In the genomic region with DNA sequence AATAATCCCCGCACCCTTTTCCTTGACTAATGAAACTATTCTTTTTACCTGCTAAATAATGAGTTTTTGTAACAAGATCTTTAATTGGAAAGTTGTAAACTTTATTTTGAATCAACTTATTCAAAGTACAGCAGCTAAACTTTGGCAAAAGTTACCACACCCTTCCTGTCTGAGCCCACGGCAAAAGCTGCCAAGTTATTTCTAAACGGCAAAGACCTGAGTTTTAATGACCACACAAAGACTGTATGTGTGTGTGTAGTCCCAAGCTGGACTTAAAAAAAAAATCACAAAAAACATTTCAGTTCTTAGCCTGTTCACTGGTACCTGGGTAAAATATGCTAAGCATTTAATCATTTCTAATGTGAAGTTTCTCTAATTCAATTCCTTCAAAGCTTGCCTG, we compare ENCODE assay signal across 14 cellular contexts.
DNase-seq lines count a peak whose midpoint lies in the region; ATAC-seq and TF ChIP-seq lines count a peak whose summit lies in the region.
"Had no signal": no experiment of that assay in that cellular context is flagged by ENCODE, and none has a peak within 500 bp of the region (broad histone marks: within the 10 kb centered on the region; RNA-seq: fewer than 3 reads in every experiment).

No MANE protein-coding gene starts in this region.

- ATAC-seq in gastroesophageal sphincter (no peak), HG03354 (IDR thresholded peaks at IDR 0.05; ENCODE audit: poor library complexity, severe bottlenecking, unreplicated experiment) (no peak), WTC11 (no peak)

- 19 to 22% methylated on average over 3 of the region's 3 CpGs for WGBS in gastroesophageal sphincter (ENCODE audit: low coverage in 1 of 2), 2 donors

- H3K36me3 ChIP-seq in gastroesophageal sphincter (peaks cover 0 to 12% of the 10 kb centered on the region in 2 donors), muscle layer of colon (ENCODE audit: insufficient read depth, low read length) (peaks cover 23% of the 10 kb centered on the region), tibial artery (peaks cover 13 to 24% (median 22%) of the 10 kb centered on the region in 3 donors)

- H3K9ac ChIP-seq in muscle layer of colon (ENCODE audit: low read length) = peak overlapping the region; percentile 7

- no peaks in the 10 kb centered on the region for H3K27me3 Mint-ChIP-seq in activated T-helper 1 cell treated with anti-CD3 and anti-CD28 coated beads, Interleukin-12 subunit alpha, Interleukin-12 subunit beta, Interleukin-2, Interleukin-4 antibody, amounts not matched to agents 30 ng/mL and 10 ng/mL and 1 ng/mL, durations not matched to agents 14 hours and 24 hours and 36 hours (ENCODE audit: insufficient read depth)
- no peaks in the 10 kb centered on the region for H3K27me3 Mint-ChIP-seq in WTC11 (ENCODE audit: low read depth)
- H3K27me3 Mint-ChIP-seq: activated CD4-positive, alpha-beta T cell treated with anti-CD3 and anti-CD28 coated beads, Interleukin-2, amount 10 ng/mL, durations not matched to agents 24 days and 14 days; activated naive CD8-positive, alpha-beta T cell treated with anti-CD3 and anti-CD28 coated beads for 36 hours had no signal

- TF ChIP-seq POLR2A in gastroesophageal sphincter (IDR thresholded peaks at IDR 0.05) = no peak

- H3K9me3 ChIP-seq in gastroesophageal sphincter = no peaks in the 10 kb centered on the region
- H3K9me3 ChIP-seq in muscle layer of colon (ENCODE audit: low read length) = no peaks in the 10 kb centered on the region
- H3K9me3 ChIP-seq in tibial artery = no peaks in the 10 kb centered on the region

- H3K4me1 ChIP-seq in gastroesophageal sphincter (peaks cover 0 to 43% (median 8%) of the 10 kb centered on the region in 3 donors), muscle layer of colon (ENCODE audit: insufficient read depth, low read length) (peaks cover 19% of the 10 kb centered on the region), tibial artery (peaks cover 0 to 59% (median 11%) of the 10 kb centered on the region in 4 donors)

- TF ChIP-seq CTCF in gastroesophageal sphincter (IDR thresholded peaks at IDR 0.05) (no peak), tibial artery (IDR thresholded peaks at IDR 0.05) (no peak), WTC11 (IDR thresholded peaks at IDR 0.05) (no peak)

- POLR2A ChIA-PET in WTC11 (lab: Charles Lee) = no interaction called here

- H3K27me3 ChIP-seq in gastroesophageal sphincter (no peaks in the 10 kb centered on the region), muscle layer of colon (ENCODE audit: control insufficient read depth in 1 of 2, insufficient read depth in 2 of 2, low read length in 2 of 2) (no peaks in the 10 kb centered on the region), tibial artery (no peaks in the 10 kb centered on the region)

- H3K9me3 Mint-ChIP-seq in activated T-helper 1 cell treated with anti-CD3 and anti-CD28 coated beads, Interleukin-12 subunit alpha, Interleukin-12 subunit beta, Interleukin-2, Interleukin-4 antibody, amounts not matched to agents 30 ng/mL and 10 ng/mL and 1 ng/mL, durations not matched to agents 14 hours and 24 hours and 36 hours = no peaks in the 10 kb centered on the region
- H3K9me3 Mint-ChIP-seq in WTC11 = no peaks in the 10 kb centered on the region
- H3K9me3 Mint-ChIP-seq: activated CD4-positive, alpha-beta T cell treated with anti-CD3 and anti-CD28 coated beads, Interleukin-2, amount 10 ng/mL, durations not matched to agents 24 days and 14 days; activated naive CD8-positive, alpha-beta T cell treated with anti-CD3 and anti-CD28 coated beads for 36 hours had no signal

- peak overlapping the region; percentile 85 to 97 (median 88) for H3K27ac ChIP-seq in gastroesophageal sphincter
- H3K27ac ChIP-seq in muscle layer of colon (ENCODE audit: low read depth, low read length) = peak overlapping the region; percentile 77
- peak overlapping the region; percentile 74 to 81 for H3K27ac ChIP-seq in tibial artery

- intact Hi-C loops in tibial artery (cut with DNase I; ENCODE audit: low total_unique reads) = no loop called here
- intact Hi-C loops in activated T-helper 1 cell treated with anti-CD3 and anti-CD28 coated beads, Interleukin-12 subunit alpha, Interleukin-12 subunit beta, Interleukin-2, Interleukin-4 antibody, amounts not matched to agents 30 ng/mL and 10 ng/mL and 1 ng/mL, durations not matched to agents 14 hours and 24 hours and 36 hours (cut with micrococcal nuclease) = no loop called here

- H3K4me3 ChIP-seq in gastroesophageal sphincter = peak overlapping the region; percentile 46 to 93
- peak overlapping the region; percentile 4 to 52 for H3K4me3 ChIP-seq in muscle layer of colon (ENCODE audit: low read depth in 1 of 2, low read length in 2 of 2)
- peak overlapping the region; percentile 46 to 48 for H3K4me3 ChIP-seq in tibial artery

- peaks cover 2% of the 10 kb centered on the region for H3K36me3 Mint-ChIP-seq in activated T-helper 1 cell treated with anti-CD3 and anti-CD28 coated beads, Interleukin-12 subunit alpha, Interleukin-12 subunit beta, Interleukin-2, Interleukin-4 antibody, amounts not matched to agents 30 ng/mL and 10 ng/mL and 1 ng/mL, durations not matched to agents 14 hours and 24 hours and 36 hours (ENCODE audit: low read depth)
- no peaks in the 10 kb centered on the region for H3K36me3 Mint-ChIP-seq in WTC11
- H3K36me3 Mint-ChIP-seq: activated naive CD8-positive, alpha-beta T cell treated with anti-CD3 and anti-CD28 coated beads for 36 hours had no signal

- no peak overlapping the region for H3K4me3 Mint-ChIP-seq in activated T-helper 1 cell treated with anti-CD3 and anti-CD28 coated beads, Interleukin-12 subunit alpha, Interleukin-12 subunit beta, Interleukin-2, Interleukin-4 antibody, amounts not matched to agents 30 ng/mL and 10 ng/mL and 1 ng/mL, durations not matched to agents 14 hours and 24 hours and 36 hours
- H3K4me3 Mint-ChIP-seq in WTC11 = no peak overlapping the region
- H3K4me3 Mint-ChIP-seq: activated CD4-positive, alpha-beta T cell treated with anti-CD3 and anti-CD28 coated beads, Interleukin-2, amount 10 ng/mL, durations not matched to agents 24 days and 14 days; activated naive CD8-positive, alpha-beta T cell treated with anti-CD3 and anti-CD28 coated beads for 36 hours had no signal

- no peak for TF ChIP-seq EP300 in gastroesophageal sphincter (IDR thresholded peaks at IDR 0.05)

- CTCF ChIA-PET in WTC11 (lab: Charles Lee) = interaction anchor here (0.8 to 1.3 kb wide), 3 partner anchors 8 to 90 kb away, joined by 4 to 7 read pairs (median 6); no protein-coding TSS in a partner anchor

- peak; percentile 26 for DNase-seq in astrocyte of the hippocampus (ENCODE audit: low read depth, low spot score)
- no peak for DNase-seq in tibial artery
- DNase-seq in activated T-helper 1 cell treated with anti-CD3 and anti-CD28 coated beads, Interleukin-12 subunit alpha, Interleukin-12 subunit beta, Interleukin-2, Interleukin-4 antibody, amounts not matched to agents 30 ng/mL and 10 ng/mL and 1 ng/mL, durations not matched to agents 14 hours and 24 hours and 36 hours (ENCODE audit: low spot score) = no peak
- DNase-seq in COLO668 (lab: John Stamatoyannopoulos, UW; ENCODE audit: unreplicated experiment) = no peak
- DNase-seq in WTC11 (ENCODE audit: low spot score) = no peak
- DNase-seq: activated CD4-positive, alpha-beta T cell treated with anti-CD3 and anti-CD28 coated beads, Interleukin-2, amount 10 ng/mL, durations not matched to agents 24 days and 14 days; activated naive CD8-positive, alpha-beta T cell treated with anti-CD3 and anti-CD28 coated beads for 36 hours; DMS 273 treated with DMSO at 0.1 percent for 48 hours; Karpas-422; mesenchymal stem cell; NCI-H1436 treated with DMSO at 0.1 percent for 48 hours had no signal

- no peak overlapping the region for H3K27ac Mint-ChIP-seq in activated T-helper 1 cell treated with anti-CD3 and anti-CD28 coated beads, Interleukin-12 subunit alpha, Interleukin-12 subunit beta, Interleukin-2, Interleukin-4 antibody, amounts not matched to agents 30 ng/mL and 10 ng/mL and 1 ng/mL, durations not matched to agents 14 hours and 24 hours and 36 hours
- no peak overlapping the region for H3K27ac Mint-ChIP-seq in WTC11
- H3K27ac Mint-ChIP-seq: activated CD4-positive, alpha-beta T cell treated with anti-CD3 and anti-CD28 coated beads, Interleukin-2, amount 10 ng/mL, durations not matched to agents 24 days and 14 days; activated naive CD8-positive, alpha-beta T cell treated with anti-CD3 and anti-CD28 coated beads for 36 hours had no signal

- no peaks in the 10 kb centered on the region for H3K4me1 Mint-ChIP-seq in activated T-helper 1 cell treated with anti-CD3 and anti-CD28 coated beads, Interleukin-12 subunit alpha, Interleukin-12 subunit beta, Interleukin-2, Interleukin-4 antibody, amounts not matched to agents 30 ng/mL and 10 ng/mL and 1 ng/mL, durations not matched to agents 14 hours and 24 hours and 36 hours (ENCODE audit: low read depth)
- H3K4me1 Mint-ChIP-seq in WTC11 = no peaks in the 10 kb centered on the region
- H3K4me1 Mint-ChIP-seq: activated CD4-positive, alpha-beta T cell treated with anti-CD3 and anti-CD28 coated beads, Interleukin-2, amount 10 ng/mL, durations not matched to agents 24 days and 14 days; activated naive CD8-positive, alpha-beta T cell treated with anti-CD3 and anti-CD28 coated beads for 36 hours had no signal

TF ChIP-seq in WTC11, 78 proteins besides CTCF, POLR2A, EP300 and RAD21:
- no peak for TF ChIP-seq SOX15 (CRISPR knock-in tag; IDR thresholded peaks at IDR 0.05)
- TF ChIP-seq, protein P1, sequence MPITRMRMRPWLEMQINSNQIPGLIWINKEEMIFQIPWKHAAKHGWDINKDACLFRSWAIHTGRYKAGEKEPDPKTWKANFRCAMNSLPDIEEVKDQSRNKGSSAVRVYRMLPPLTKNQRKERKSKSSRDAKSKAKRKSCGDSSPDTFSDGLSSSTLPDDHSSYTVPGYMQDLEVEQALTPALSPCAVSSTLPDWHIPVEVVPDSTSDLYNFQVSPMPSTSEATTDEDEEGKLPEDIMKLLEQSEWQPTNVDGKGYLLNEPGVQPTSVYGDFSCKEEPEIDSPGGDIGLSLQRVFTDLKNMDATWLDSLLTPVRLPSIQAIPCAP (CRISPR knock-in tag; IDR thresholded peaks at IDR 0.05) = no peak
